9 cellular contexts compared by ENCODE assay signal in genomic region chr12:50572275-50572674, GRCh38.
DNase-seq lines count a peak whose midpoint lies in the region; ATAC-seq and TF ChIP-seq lines count a peak whose summit lies in the region.
"Had no signal": no experiment of that assay in that cellular context is flagged by ENCODE, and none has a peak within 500 bp of the region (broad histone marks: within the 10 kb centered on the region; RNA-seq: fewer than 3 reads in every experiment).

No MANE protein-coding gene starts in this region.

- H3K9me3 ChIP-seq in cardiac muscle cell (ENCODE audit: low read depth), result no peaks in the 10 kb centered on the region
- H3K9me3 ChIP-seq in gastrocnemius medialis, result no peaks in the 10 kb centered on the region

- H3K4me3 ChIP-seq in cardiac muscle cell, result no peak overlapping the region
- no peak overlapping the region for H3K4me3 ChIP-seq in gastrocnemius medialis

- intact Hi-C loops in gastrocnemius medialis (cut with DNase I; ENCODE audit: low total_unique reads), result no loop called here

- peak; percentile 66 for DNase-seq in GM04504 (ENCODE audit: low read depth)
- DNase-seq in SKM-1 (lab: John Stamatoyannopoulos, UW; ENCODE audit: unreplicated experiment), result peak; percentile 24
- DNase-seq in cardiac muscle cell (ENCODE audit: low read depth in 1 of 2, low spot score in 1 of 2), result peak; percentile 23 to 93
- peak in 1 of 2 donors; percentile 27 for DNase-seq in gastrocnemius medialis
- no peak for DNase-seq in NCI-H1092 (lab: John Stamatoyannopoulos, UW)
- no peak for DNase-seq in NCI-H1092 treated with DMSO at 0.1 percent for 48 hours (lab: John Stamatoyannopoulos, UW)
- no peak for DNase-seq in GM10266 (ENCODE audit: extremely low spot score)
- DNase-seq: cerebellar nuclear complex had no signal

- H3K4me1 ChIP-seq in cardiac muscle cell (ENCODE audit: low read depth) (peaks cover 43% of the 10 kb centered on the region), gastrocnemius medialis (peaks cover 56 to 65% of the 10 kb centered on the region in 2 donors)

- in situ Hi-C loops in gastrocnemius medialis (cut with MboI; ENCODE audit: low sequenced_read_pairs in 4 of 4), result no loop called here

- TF ChIP-seq CTCF in cardiac muscle cell (IDR thresholded peaks at IDR 0.05; ENCODE audit: low read depth, low read length) (no peak), gastrocnemius medialis (IDR thresholded peaks at IDR 0.05 in 4 of 5, conservative IDR thresholded peaks at IDR 0.05 in 1 of 5) (no peak), GM10266 (IDR thresholded peaks at IDR 0.05; ENCODE audit: control insufficient read depth, insufficient read depth, low read depth, missing control alignments) (no peak)

- TF ChIP-seq POLR2A in gastrocnemius medialis (IDR thresholded peaks at IDR 0.05), result no peak

- H3K36me3 ChIP-seq in cardiac muscle cell, result no peaks in the 10 kb centered on the region
- H3K36me3 ChIP-seq in gastrocnemius medialis, result no peaks in the 10 kb centered on the region

- ATAC-seq in gastrocnemius medialis (peak; percentile 90 to 94), HG02642 (IDR thresholded peaks at IDR 0.05; ENCODE audit: poor library complexity, unreplicated experiment) (no peak)

- H3K27ac ChIP-seq in cardiac muscle cell (peak overlapping the region; percentile 55), gastrocnemius medialis (peak overlapping the region in 1 of 4 donors; percentile 19)

- H3K27me3 ChIP-seq in cardiac muscle cell (no peaks in the 10 kb centered on the region), gastrocnemius medialis (no peaks in the 10 kb centered on the region)

Comparison
In these comparisons a context has a peak if more than half of its experiments do, and no peak if none do; other contexts are left out.
1. DNase-seq: peak in GM04504 (single experiment), SKM-1 (single experiment) and cardiac muscle cell (2 of 2); none in NCI-H1092 (single experiment), NCI-H1092 treated with DMSO at 0.1 percent for 48 hours (single experiment) and GM10266 (single experiment).